8 cellular contexts compared by ENCODE assay signal in genomic region chrX:2889045-2889605, GRCh38. TPM values are rescaled to one million over a fixed set of nuclear protein-coding genes. Genes with fewer than 3 reads are reported as not detected.
DNase-seq lines count a peak whose midpoint lies in the region; ATAC-seq and TF ChIP-seq lines count a peak whose summit lies in the region.

No MANE protein-coding gene starts in this region.

- no peaks in the 10 kb centered on the region for H3K27me3 ChIP-seq in AG04450 (ENCODE audit: control insufficient read depth, insufficient read depth, low read length)

- DNase-seq in AG04450 (ENCODE audit: low read depth, low spot score), result no peak
- no peak for DNase-seq in Jurkat, Clone E6-1 (ENCODE audit: low read depth, low spot score)
- no peak for DNase-seq in central memory CD8-positive, alpha-beta T cell (ENCODE audit: low spot score in 2 of 2)
- DNase-seq in natural killer cell treated with Interleukin-12 subunit alpha and Interleukin-12 subunit beta and Interleukin-15 and Interleukin-18, amount 100 ng/mL, for 72 hours (ENCODE audit: low spot score), result no peak
- no peak for DNase-seq in glutamatergic neuron
- no peak for DNase-seq in NCI-H510A (lab: John Stamatoyannopoulos, UW)
- no peak for DNase-seq in T1000 (lab: John Stamatoyannopoulos, UW)

- H3K27ac ChIP-seq in AG04450 (ENCODE audit: low read depth, low read length), result no peak overlapping the region

- H3K4me3 ChIP-seq in AG04450 (ENCODE audit: low read depth, low read length), result peak overlapping the region; percentile 42
- peak overlapping the region; percentile 20 for H3K4me3 ChIP-seq in Jurkat, Clone E6-1 (ENCODE audit: low read length)

- peak overlapping the region; percentile 76 for H3K4me3 Mint-ChIP-seq in central memory CD8-positive, alpha-beta T cell
- peak overlapping the region; percentile 82 for H3K4me3 Mint-ChIP-seq in natural killer cell treated with Interleukin-12 subunit alpha and Interleukin-12 subunit beta and Interleukin-15 and Interleukin-18, amount 100 ng/mL, for 72 hours
- no peak overlapping the region for H3K4me3 Mint-ChIP-seq in glutamatergic neuron (ENCODE audit: unreplicated experiment)

- CTCF ChIA-PET in AG04450 (lab: Charles Lee), result interaction anchor here (0.7 kb wide), 1 partner anchor 11 kb away, joined by 3 read pairs; no protein-coding TSS in a partner anchor

- no peak for TF ChIP-seq CTCF in AG04450 (IDR thresholded peaks at IDR 0.05; ENCODE audit: low read depth, low read length)
- no peak for TF ChIP-seq CTCF in glutamatergic neuron (IDR thresholded peaks at IDR 0.05; ENCODE audit: partially characterized antibody, unreplicated experiment)

- peak overlapping the region; percentile 32 for H3K27ac Mint-ChIP-seq in central memory CD8-positive, alpha-beta T cell (ENCODE audit: low read depth)
- peak overlapping the region in 1 of 2 donors; percentile 89 for H3K27ac Mint-ChIP-seq in natural killer cell treated with Interleukin-12 subunit alpha and Interleukin-12 subunit beta and Interleukin-15 and Interleukin-18, amount 100 ng/mL, for 72 hours
- H3K27ac Mint-ChIP-seq in glutamatergic neuron (ENCODE audit: unreplicated experiment), result no peak overlapping the region

- peaks cover 13% of the 10 kb centered on the region for H3K4me1 Mint-ChIP-seq in central memory CD8-positive, alpha-beta T cell
- peaks cover 22 to 34% of the 10 kb centered on the region in 2 donors for H3K4me1 Mint-ChIP-seq in natural killer cell treated with Interleukin-12 subunit alpha and Interleukin-12 subunit beta and Interleukin-15 and Interleukin-18, amount 100 ng/mL, for 72 hours (ENCODE audit: low read depth in 2 of 2)
- peaks cover 2% of the 10 kb centered on the region for H3K4me1 Mint-ChIP-seq in glutamatergic neuron (ENCODE audit: low read depth, unreplicated experiment)

- POLR2A ChIA-PET in AG04450 (lab: Yijun Ruan, JAX), result no interaction called here

- no peaks in the 10 kb centered on the region for H3K36me3 Mint-ChIP-seq in central memory CD8-positive, alpha-beta T cell (ENCODE audit: insufficient read depth)
- no peaks in the 10 kb centered on the region for H3K36me3 Mint-ChIP-seq in natural killer cell treated with Interleukin-12 subunit alpha and Interleukin-12 subunit beta and Interleukin-15 and Interleukin-18, amount 100 ng/mL, for 72 hours
- no peaks in the 10 kb centered on the region for H3K36me3 Mint-ChIP-seq in glutamatergic neuron (ENCODE audit: unreplicated experiment)

- no peak for ATAC-seq in central memory CD8-positive, alpha-beta T cell (replicated peaks; ENCODE audit: extremely low read depth, poor library complexity, severe bottlenecking)
- ATAC-seq in natural killer cell treated with Interleukin-12 subunit alpha and Interleukin-12 subunit beta and Interleukin-15 and Interleukin-18, amount 100 ng/mL, for 72 hours, result no peak
- no peak for ATAC-seq in GM19452 (IDR thresholded peaks at IDR 0.05; ENCODE audit: unreplicated experiment)

- no peaks in the 10 kb centered on the region for H3K9me3 ChIP-seq in AG04450 (ENCODE audit: control insufficient read depth, insufficient read depth, low read length)

- no peaks in the 10 kb centered on the region for H3K9me3 Mint-ChIP-seq in central memory CD8-positive, alpha-beta T cell
- H3K9me3 Mint-ChIP-seq in natural killer cell treated with Interleukin-12 subunit alpha and Interleukin-12 subunit beta and Interleukin-15 and Interleukin-18, amount 100 ng/mL, for 72 hours, result no peaks in the 10 kb centered on the region
- no peaks in the 10 kb centered on the region for H3K9me3 Mint-ChIP-seq in glutamatergic neuron (ENCODE audit: unreplicated experiment)

- peaks cover 9% of the 10 kb centered on the region for H3K27me3 Mint-ChIP-seq in central memory CD8-positive, alpha-beta T cell
- peaks cover 0 to 13% of the 10 kb centered on the region in 2 donors for H3K27me3 Mint-ChIP-seq in natural killer cell treated with Interleukin-12 subunit alpha and Interleukin-12 subunit beta and Interleukin-15 and Interleukin-18, amount 100 ng/mL, for 72 hours
- H3K27me3 Mint-ChIP-seq in glutamatergic neuron (ENCODE audit: unreplicated experiment), result no peaks in the 10 kb centered on the region

RNA-seq across cellular contexts. Expression of gene ARSD, which starts 40.0 kb away (rescaled TPM):
- 11.6 and 12.7 TPM in 2 replicates for polyA plus RNA-seq in AG04450 (2011; rRNA removed)
- 12.8 and 16.0 TPM in 2 replicates for polyA minus RNA-seq in AG04450 (2011; rRNA and poly(A)+ RNA removed)
- not detected for polyA plus RNA-seq in Jurkat, Clone E6-1 (2012; ENCODE audit: insufficient read depth, insufficient read length)
- total RNA-seq in natural killer cell treated with Interleukin-12 subunit alpha and Interleukin-12 subunit beta and Interleukin-15 and Interleukin-18, amount 100 ng/mL, for 72 hours, result 10 to 100 TPM in 1 of 2 donors, 1 to 10 TPM in 1; 4.0 to 17.0 TPM
- 13.3 TPM for total RNA-seq in glutamatergic neuron (ENCODE audit: unreplicated experiment)
